12 cellular contexts compared by ENCODE assay signal in genomic region chr2:240569998-240570530, GRCh38. TPM values are rescaled to one million over a fixed set of nuclear protein-coding genes. Genes with fewer than 3 reads are reported as not detected.
DNase-seq lines count a peak whose midpoint lies in the region; ATAC-seq and TF ChIP-seq lines count a peak whose summit lies in the region.
"Had no signal": no experiment of that assay in that cellular context is flagged by ENCODE, and none has a peak within 500 bp of the region (broad histone marks: within the 10 kb centered on the region; RNA-seq: fewer than 3 reads in every experiment).

No MANE protein-coding gene starts in this region.

- no peak overlapping the region for H2BK15ac ChIP-seq in mesenchymal stem cell (ENCODE audit: low read depth, poor library complexity, severe bottlenecking)

- peaks cover 48% of the 10 kb centered on the region for H3K79me1 ChIP-seq in mesenchymal stem cell (replicated peaks; ENCODE audit: low read length, poor library complexity, severe bottlenecking)

- no peaks in the 10 kb centered on the region for H3K27me3 Mint-ChIP-seq in activated naive CD4-positive, alpha-beta T cell treated with anti-CD3 and anti-CD28 coated beads, Interleukin-2, amount 10 ng/mL, durations not matched to agents 7 days and 5 days
- H3K27me3 Mint-ChIP-seq in activated naive CD8-positive, alpha-beta T cell treated with anti-CD3 and anti-CD28 coated beads for 36 hours: no peaks in the 10 kb centered on the region

- H3K4me3 ChIP-seq in mesenchymal stem cell (ENCODE audit: insufficient read depth in 1 of 2, low read depth in 1 of 2, low read length in 2 of 2): peak overlapping the region in 1 of 2 experiments; percentile 86
- H3K4me3 ChIP-seq in upper lobe of right lung: peak overlapping the region; percentile 78

- H2BK5ac ChIP-seq in mesenchymal stem cell (ENCODE audit: low read depth, low read length, poor library complexity, severe bottlenecking): no peak overlapping the region

- H3K4ac ChIP-seq in mesenchymal stem cell (ENCODE audit: low read depth in 1 of 2, low read length in 2 of 2): no peak overlapping the region

- no peak overlapping the region for H3K9ac ChIP-seq in mesenchymal stem cell (ENCODE audit: low read length)

- peak; percentile 20 for DNase-seq in activated naive CD4-positive, alpha-beta T cell treated with anti-CD3 and anti-CD28 coated beads, Interleukin-2, amount 10 ng/mL, durations not matched to agents 7 days and 5 days
- no peak for DNase-seq in activated naive CD4-positive, alpha-beta T cell (lab: John Stamatoyannopoulos, UW)
- DNase-seq in activated naive CD8-positive, alpha-beta T cell treated with anti-CD3 and anti-CD28 coated beads for 36 hours: no peak
- DNase-seq in mesenchymal stem cell: no peak
- peak; percentile 65 for DNase-seq in upper lobe of right lung
- DNase-seq in ecto neural progenitor cell (ENCODE audit: low spot score): no peak
- DNase-seq: activated CD4-positive, CD25-positive, alpha-beta regulatory T cell; COR-L47; NCI-H1436 had no signal

- H3K4me1 ChIP-seq in mesenchymal stem cell (ENCODE audit: control insufficient read depth, insufficient read depth, low read depth, low read length) (peaks cover 53% of the 10 kb centered on the region), upper lobe of right lung (peaks cover 45% of the 10 kb centered on the region)

- H2BK12ac ChIP-seq in mesenchymal stem cell (ENCODE audit: low read length in 2 of 2): peak overlapping the region in 1 of 2 experiments; percentile 34

- H3K27ac ChIP-seq in mesenchymal stem cell (ENCODE audit: low read length, poor library complexity, severe bottlenecking) (no peak overlapping the region), upper lobe of right lung (peak overlapping the region; percentile 83)

- no peak overlapping the region for H2AFZ ChIP-seq in mesenchymal stem cell (ENCODE audit: low read depth, low read length)

- peak overlapping the region; percentile 89 for H3K27ac Mint-ChIP-seq in activated naive CD4-positive, alpha-beta T cell treated with anti-CD3 and anti-CD28 coated beads, Interleukin-2, amount 10 ng/mL, durations not matched to agents 7 days and 5 days
- H3K27ac Mint-ChIP-seq in activated naive CD8-positive, alpha-beta T cell treated with anti-CD3 and anti-CD28 coated beads for 36 hours: no peak overlapping the region

- no peak overlapping the region for H3K18ac ChIP-seq in mesenchymal stem cell (ENCODE audit: low read depth in 1 of 2, low read length in 2 of 2)

- no peak for TF ChIP-seq CTCF in upper lobe of right lung (IDR thresholded peaks at IDR 0.05)

- peak overlapping the region; percentile 89 for H3K4me3 Mint-ChIP-seq in activated naive CD4-positive, alpha-beta T cell treated with anti-CD3 and anti-CD28 coated beads, Interleukin-2, amount 10 ng/mL, durations not matched to agents 7 days and 5 days
- peak overlapping the region; percentile 78 for H3K4me3 Mint-ChIP-seq in activated naive CD8-positive, alpha-beta T cell treated with anti-CD3 and anti-CD28 coated beads for 36 hours

- no peak overlapping the region for H4K91ac ChIP-seq in mesenchymal stem cell (ENCODE audit: low read length)

- H3K23ac ChIP-seq in mesenchymal stem cell (ENCODE audit: low read length in 2 of 2): no peak overlapping the region

- H3K36me3 ChIP-seq in mesenchymal stem cell (ENCODE audit: control insufficient read depth in 1 of 2, insufficient read depth in 2 of 2, low read depth in 1 of 2, low read length in 2 of 2): peaks cover 9 to 43% of the 10 kb centered on the region in 2 experiments
- peaks cover 24% of the 10 kb centered on the region for H3K36me3 ChIP-seq in upper lobe of right lung

- no peak for ATAC-seq in upper lobe of right lung
- ATAC-seq in HG03097 (IDR thresholded peaks at IDR 0.05; ENCODE audit: low FRiP score, unreplicated experiment): no peak
- ATAC-seq in HG02610 (IDR thresholded peaks at IDR 0.05; ENCODE audit: unreplicated experiment): no peak
- ATAC-seq: left colon had no signal

- H3K14ac ChIP-seq in mesenchymal stem cell (ENCODE audit: low read length in 2 of 2): no peak overlapping the region

- no peak overlapping the region for H3K4me2 ChIP-seq in mesenchymal stem cell (ENCODE audit: low read length, poor library complexity, severe bottlenecking)

- peaks cover 43% of the 10 kb centered on the region for H3K4me1 Mint-ChIP-seq in activated naive CD4-positive, alpha-beta T cell treated with anti-CD3 and anti-CD28 coated beads, Interleukin-2, amount 10 ng/mL, durations not matched to agents 7 days and 5 days
- H3K4me1 Mint-ChIP-seq in activated naive CD8-positive, alpha-beta T cell treated with anti-CD3 and anti-CD28 coated beads for 36 hours: peaks cover 35% of the 10 kb centered on the region

- H2BK120ac ChIP-seq in mesenchymal stem cell (ENCODE audit: low read depth, low read length): no peak overlapping the region

- H3K27me3 ChIP-seq in mesenchymal stem cell (ENCODE audit: control insufficient read depth in 1 of 2, insufficient read depth in 1 of 2, low read length in 2 of 2): no peaks in the 10 kb centered on the region
- no peaks in the 10 kb centered on the region for H3K27me3 ChIP-seq in upper lobe of right lung

- intact Hi-C loops in upper lobe of right lung (cut with DNase I): no loop called here

- CTCF ChIA-PET in activated naive CD4-positive, alpha-beta T cell treated with anti-CD3 and anti-CD28 coated beads, Interleukin-2, amount 10 ng/mL, durations not matched to agents 7 days and 5 days (lab: Charles Lee): interaction anchor here (1.1 to 3.5 kb wide), 2 partner anchors 16 to 103 kb away, joined by 3 to 14 read pairs; partner anchors contain the start of gene CAPN10

- peak overlapping the region; percentile 25 for H4K8ac ChIP-seq in mesenchymal stem cell (ENCODE audit: low read length)

- H2AK5ac ChIP-seq in mesenchymal stem cell (ENCODE audit: low read length, severe bottlenecking): no peak overlapping the region

- H3K36me3 Mint-ChIP-seq in activated naive CD4-positive, alpha-beta T cell treated with anti-CD3 and anti-CD28 coated beads, Interleukin-2, amount 10 ng/mL, durations not matched to agents 7 days and 5 days: peaks cover 25% of the 10 kb centered on the region
- H3K36me3 Mint-ChIP-seq in activated naive CD8-positive, alpha-beta T cell treated with anti-CD3 and anti-CD28 coated beads for 36 hours: no peaks in the 10 kb centered on the region

- no peaks in the 10 kb centered on the region for H3K9me3 Mint-ChIP-seq in activated naive CD4-positive, alpha-beta T cell treated with anti-CD3 and anti-CD28 coated beads, Interleukin-2, amount 10 ng/mL, durations not matched to agents 7 days and 5 days
- H3K9me3 Mint-ChIP-seq in activated naive CD8-positive, alpha-beta T cell treated with anti-CD3 and anti-CD28 coated beads for 36 hours: no peaks in the 10 kb centered on the region

- 96% methylated on average over 15 of the region's 15 CpGs for WGBS in mesenchymal stem cell

- no peaks in the 10 kb centered on the region for H3K9me3 ChIP-seq in mesenchymal stem cell (ENCODE audit: control insufficient read depth, low read length)
- no peaks in the 10 kb centered on the region for H3K9me3 ChIP-seq in upper lobe of right lung

RNA-seq across cellular contexts. Expression of gene RNPEPL1, which starts 1.8 kb away (rescaled TPM):
- 10 to 100 TPM; 33.8 to 37.2 TPM for total RNA-seq in activated naive CD8-positive, alpha-beta T cell treated with anti-CD3 and anti-CD28 coated beads for 36 hours
- polyA plus RNA-seq in mesenchymal stem cell (2013, experiment 1 of 2): 42.6 TPM
- polyA plus RNA-seq in mesenchymal stem cell (2013, experiment 2 of 2): 43.8 TPM
- 88.6 TPM for total RNA-seq in upper lobe of right lung

RNA-seq across cellular contexts. Expression of gene DUSP28, which starts 9.9 kb away (rescaled TPM):
- 1 to 10 TPM; 6.7 to 6.9 TPM for total RNA-seq in activated naive CD8-positive, alpha-beta T cell treated with anti-CD3 and anti-CD28 coated beads for 36 hours
- polyA plus RNA-seq in mesenchymal stem cell (2013, experiment 1 of 2): 3.5 TPM
- 4.1 TPM for polyA plus RNA-seq in mesenchymal stem cell (2013, experiment 2 of 2)
- 5.3 TPM for total RNA-seq in upper lobe of right lung

RNA-seq across cellular contexts. Expression of gene ANKMY1, which starts 12.3 kb away (rescaled TPM):
- 10 to 100 TPM; 13.3 to 15.9 TPM for total RNA-seq in activated naive CD8-positive, alpha-beta T cell treated with anti-CD3 and anti-CD28 coated beads for 36 hours
- polyA plus RNA-seq in mesenchymal stem cell (2013, experiment 1 of 2): 3.6 TPM
- 2.7 TPM for polyA plus RNA-seq in mesenchymal stem cell (2013, experiment 2 of 2)
- 19.3 TPM for total RNA-seq in upper lobe of right lung

RNA-seq across cellular contexts. Expression of gene CAPN10, which starts 16.5 kb away (rescaled TPM):
- 10 to 100 TPM; 30.1 to 32.3 TPM for total RNA-seq in activated naive CD8-positive, alpha-beta T cell treated with anti-CD3 and anti-CD28 coated beads for 36 hours
- 8.9 TPM for polyA plus RNA-seq in mesenchymal stem cell (2013, experiment 1 of 2)
- 8.8 TPM for polyA plus RNA-seq in mesenchymal stem cell (2013, experiment 2 of 2)
- 31.8 TPM for total RNA-seq in upper lobe of right lung

RNA-seq across cellular contexts. Expression of gene GPR35, which starts 55.2 kb away (rescaled TPM):
- 1 to 10 TPM; 7.6 to 7.8 TPM for total RNA-seq in activated naive CD8-positive, alpha-beta T cell treated with anti-CD3 and anti-CD28 coated beads for 36 hours
- 0.15 TPM for polyA plus RNA-seq in mesenchymal stem cell (2013, experiment 1 of 2)
- polyA plus RNA-seq in mesenchymal stem cell (2013, experiment 2 of 2): 0.21 TPM
- total RNA-seq in upper lobe of right lung: 3.4 TPM

Comparison
In these comparisons a context has a peak if more than half of its experiments do, and no peak if none do; other contexts are left out.
1. DNase-seq: peak in activated naive CD4-positive, alpha-beta T cell treated with anti-CD3 and anti-CD28 coated beads, Interleukin-2, amount 10 ng/mL, durations not matched to agents 7 days and 5 days (single experiment) and upper lobe of right lung (single experiment); none in activated naive CD4-positive, alpha-beta T cell (0 of 4), activated naive CD8-positive, alpha-beta T cell treated with anti-CD3 and anti-CD28 coated beads for 36 hours (single experiment), mesenchymal stem cell (single experiment) and ecto neural progenitor cell (single experiment).